In the genomic region with DNA sequence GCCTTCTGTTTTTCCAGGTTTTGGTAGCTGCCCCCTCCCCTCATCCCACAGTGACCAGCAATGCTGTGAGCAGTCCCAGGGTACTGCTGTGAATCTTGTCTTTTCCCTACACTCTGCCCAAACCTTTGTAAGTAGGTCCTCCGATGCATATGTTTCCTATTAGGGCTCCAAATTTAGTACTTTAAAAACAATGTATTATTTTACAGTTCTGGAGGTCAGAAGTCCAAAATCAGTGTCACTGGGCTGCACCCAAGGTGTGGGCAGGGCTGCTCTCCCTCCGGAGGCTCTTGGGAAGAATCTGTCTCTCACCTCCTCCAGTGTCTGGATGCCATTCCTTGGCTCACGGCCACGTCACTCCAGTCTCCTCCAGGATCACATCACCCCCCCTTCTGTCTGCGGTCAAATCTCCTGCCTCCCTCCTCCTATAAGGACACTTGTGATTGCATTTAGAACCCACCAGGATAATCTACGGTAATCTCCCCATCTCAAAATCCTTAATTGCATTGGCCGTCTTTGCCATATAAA, we compare ENCODE assay signal across 21 cellular contexts.
"Had no signal": no experiment of that assay in that cellular context is flagged by ENCODE, and none has a peak within 500 bp of the region (broad histone marks: within the 10 kb centered on the region; RNA-seq: fewer than 3 reads in every experiment).

No MANE protein-coding gene starts in this region.

- H3K4me3 ChIP-seq: adrenal gland, breast epithelium, coronary artery, prostate gland, right atrium auricular region, tibial artery, vagina had no signal

- DNase-seq: activated CD4-positive, alpha-beta T cell treated with anti-CD3 and anti-CD28 coated beads, Interleukin-2, amount 50 U/mL, for 1 hour; activated CD4-positive, CD25-positive, alpha-beta regulatory T cell treated with anti-CD3 and anti-CD28 coated beads, Interleukin-2, amount 50 U/mL, for 72 hours; activated CD8-positive, alpha-beta memory T cell treated with anti-CD3 and anti-CD28 coated beads, Interleukin-2, amount 50 U/mL, for 4 hours; activated effector memory CD4-positive, alpha-beta T cell treated with anti-CD3 and anti-CD28 coated beads, Interleukin-2, amount 50 U/mL, for 16 hours; activated naive CD4-positive, alpha-beta T cell treated with anti-CD3 and anti-CD28 coated beads, Interleukin-2, amount 50 U/mL, for 16 hours; activated T-cell treated with anti-CD3 and anti-CD28 coated beads, Interleukin-2, amount 50 U/mL, for 48 hours; adrenal gland; foreskin keratinocyte; glutamatergic neuron; hypothalamus; stimulated activated CD4-positive, alpha-beta T cell treated with anti-CD3 and anti-CD28 coated beads, Interleukin-2, amount 100 ng/mL, for 24 hours; stimulated activated naive CD8-positive, alpha-beta T cell treated with anti-CD3 and anti-CD28 coated beads, Interleukin-15, Interleukin-2, amounts not matched to agents 100 U/mL and 50 U/mL, for 24 hours; substantia nigra; T-helper 2 cell; tibial artery had no signal

- H3K27ac ChIP-seq: adrenal gland, breast epithelium, coronary artery, foreskin keratinocyte, prostate gland, right atrium auricular region, tibial artery, vagina, VCaP had no signal

- H3K9me3 ChIP-seq: adrenal gland, breast epithelium, prostate gland, right atrium auricular region, tibial artery, vagina had no signal

- H3K27me3 ChIP-seq: breast epithelium, right atrium auricular region, vagina had no signal

- H3K4me1 ChIP-seq: adrenal gland, breast epithelium, foreskin keratinocyte, prostate gland, right atrium auricular region, tibial artery, vagina had no signal

- ATAC-seq: foreskin keratinocyte; stimulated activated naive CD8-positive, alpha-beta T cell treated with anti-CD3 and anti-CD28 coated beads, Interleukin-15, Interleukin-2, amounts not matched to agents 100 U/mL and 50 U/mL, for 24 hours had no signal

- H3K36me3 ChIP-seq: adrenal gland, breast epithelium, prostate gland, right atrium auricular region, tibial artery, vagina had no signal
